Comparison of ENCODE assay signal across 29 cellular contexts in the genomic region with DNA sequence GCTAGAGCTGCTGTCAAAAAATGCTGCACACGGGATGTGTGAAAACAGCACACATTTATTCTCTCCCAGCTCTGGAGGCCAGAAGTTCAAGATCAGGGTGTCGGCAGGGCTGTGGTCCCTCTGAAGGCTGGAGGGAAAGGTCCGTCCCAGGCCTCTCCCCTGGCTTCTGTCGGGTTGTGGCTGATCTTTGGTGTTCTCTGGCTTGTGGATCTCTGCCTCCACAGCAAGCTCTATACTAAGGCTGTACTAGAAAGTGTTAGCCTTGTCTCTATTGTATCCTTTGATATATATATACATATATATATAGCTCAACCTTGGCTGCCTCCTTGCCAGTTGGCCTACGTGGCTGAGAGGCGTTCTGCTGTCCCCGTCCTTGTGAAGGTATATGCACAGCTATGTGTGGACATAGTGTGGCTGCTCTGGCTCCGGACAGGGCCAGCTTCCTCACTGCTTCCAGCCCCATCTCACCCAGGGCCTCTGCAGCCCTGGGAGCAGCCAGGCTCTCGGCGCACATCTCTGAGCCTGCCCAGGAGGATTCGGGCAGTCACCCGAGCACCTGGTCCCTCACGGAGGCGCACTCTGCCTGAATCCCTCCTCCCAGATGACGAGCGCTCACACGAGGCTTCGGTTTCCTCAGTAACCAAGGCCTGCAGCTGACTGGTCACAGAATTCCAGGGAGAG. TPM values are rescaled to one million over a fixed set of nuclear protein-coding genes. Genes with fewer than 3 reads are reported as not detected.
"Had no signal": no experiment of that assay in that cellular context is flagged by ENCODE, and none has a peak within 500 bp of the region (broad histone marks: within the 10 kb centered on the region; RNA-seq: fewer than 3 reads in every experiment).

No MANE protein-coding gene starts in this region.

- H3K4me3 ChIP-seq: K562, Peyer's patch had no signal

- H3K27me3 ChIP-seq: Peyer's patch had no signal

- H3K27ac Mint-ChIP-seq: activated CD4-positive, alpha-beta T cell treated with anti-CD3 and anti-CD28 coated beads, Interleukin-2, amount 10 ng/mL, durations not matched to agents 24 days and 14 days; activated CD8-positive, alpha-beta T cell treated with anti-CD3 and anti-CD28 coated beads for 36 hours; activated naive CD4-positive, alpha-beta T cell treated with anti-CD3 and anti-CD28 coated beads, Interleukin-2, amount 10 ng/mL, durations not matched to agents 7 days and 5 days; activated naive CD8-positive, alpha-beta T cell; activated naive CD8-positive, alpha-beta T cell treated with anti-CD3 and anti-CD28 coated beads, Interleukin-2, amount 50 U/mL, for 24 hours; activated T-cell treated with anti-CD3 and anti-CD28 coated beads, Interleukin-2, amount 50 U/mL, for 24 hours; activated T-helper 2 cell treated with anti-CD3 and anti-CD28 coated beads, Interferon-gamma antibody, Interleukin-2, Interleukin-4, amounts not matched to agents 10 μg/mL and 5 μg/mL and 100 μg/mL, durations not matched to agents 14 hours and 24 hours and 36 hours; brain had no signal

- H3K9me3 ChIP-seq: Peyer's patch had no signal

- H3K36me3 Mint-ChIP-seq: activated naive CD4-positive, alpha-beta T cell treated with anti-CD3 and anti-CD28 coated beads, Interleukin-2, amount 10 ng/mL, durations not matched to agents 7 days and 5 days; activated naive CD8-positive, alpha-beta T cell; brain had no signal

- ATAC-seq: activated CD8-positive, alpha-beta T cell treated with anti-CD3 and anti-CD28 coated beads for 36 hours; activated naive CD8-positive, alpha-beta T cell treated with anti-CD3 and anti-CD28 coated beads, Interleukin-2, amount 50 U/mL, for 24 hours; K562; PC-3 had no signal

- H3K27me3 Mint-ChIP-seq: activated CD8-positive, alpha-beta T cell treated with anti-CD3 and anti-CD28 coated beads for 36 hours; activated naive CD8-positive, alpha-beta T cell treated with anti-CD3 and anti-CD28 coated beads, Interleukin-2, amount 50 U/mL, for 24 hours had no signal

- H3K36me3 ChIP-seq: Peyer's patch had no signal

- DNase-seq: activated CD4-positive, alpha-beta T cell treated with anti-CD3 and anti-CD28 coated beads, Interleukin-2, amount 10 ng/mL, durations not matched to agents 24 days and 14 days; activated CD4-positive, alpha-beta T cell treated with anti-CD3 and anti-CD28 coated beads, Interleukin-2, amount 50 U/mL, for 4 hours; activated CD8-positive, alpha-beta T cell treated with anti-CD3 and anti-CD28 coated beads for 36 hours; activated naive CD4-positive, alpha-beta T cell treated with anti-CD3 and anti-CD28 coated beads, Interleukin-2, amount 10 ng/mL, durations not matched to agents 7 days and 5 days; activated naive CD8-positive, alpha-beta T cell treated with anti-CD3 and anti-CD28 coated beads, Interleukin-2, amount 50 U/mL, for 24 hours; activated T-cell treated with anti-CD3 and anti-CD28 coated beads, Interleukin-2, amount 50 U/mL, for 24 hours; anterior cingulate cortex; caudate nucleus; NCI-H1105; NCI-H1417 treated with DMSO at 0.1 percent for 48 hours; NCI-H187 treated with DMSO at 0.1 percent for 48 hours; NCI-H2081; NCI-H345; NCI-H526; NCI-H748 treated with DMSO at 0.1 percent for 48 hours; NK-92 treated with Interleukin-12 subunit alpha and Interleukin-12 subunit beta, amount 100 ng/mL, for 24 hours; PC-3; Peyer's patch; RPMI8226; SIG-M5; T1000 had no signal

- H3K4me3 Mint-ChIP-seq: activated CD4-positive, alpha-beta T cell treated with anti-CD3 and anti-CD28 coated beads, Interleukin-2, amount 10 ng/mL, durations not matched to agents 24 days and 14 days; activated CD8-positive, alpha-beta T cell treated with anti-CD3 and anti-CD28 coated beads for 36 hours; activated naive CD4-positive, alpha-beta T cell treated with anti-CD3 and anti-CD28 coated beads, Interleukin-2, amount 10 ng/mL, durations not matched to agents 7 days and 5 days; activated naive CD8-positive, alpha-beta T cell; activated naive CD8-positive, alpha-beta T cell treated with anti-CD3 and anti-CD28 coated beads, Interleukin-2, amount 50 U/mL, for 24 hours; activated T-cell treated with anti-CD3 and anti-CD28 coated beads, Interleukin-2, amount 50 U/mL, for 24 hours; brain had no signal

- H3K4me1 Mint-ChIP-seq: activated CD4-positive, alpha-beta T cell treated with anti-CD3 and anti-CD28 coated beads, Interleukin-2, amount 10 ng/mL, durations not matched to agents 24 days and 14 days; activated naive CD4-positive, alpha-beta T cell treated with anti-CD3 and anti-CD28 coated beads, Interleukin-2, amount 10 ng/mL, durations not matched to agents 7 days and 5 days; activated naive CD8-positive, alpha-beta T cell treated with anti-CD3 and anti-CD28 coated beads, Interleukin-2, amount 50 U/mL, for 24 hours; brain had no signal

- H3K4me1 ChIP-seq: Peyer's patch had no signal

- H3K27ac ChIP-seq: Peyer's patch had no signal

- H3K9me3 Mint-ChIP-seq: activated CD4-positive, alpha-beta T cell treated with anti-CD3 and anti-CD28 coated beads, Interleukin-2, amount 10 ng/mL, durations not matched to agents 24 days and 14 days; activated naive CD4-positive, alpha-beta T cell treated with anti-CD3 and anti-CD28 coated beads, Interleukin-2, amount 10 ng/mL, durations not matched to agents 7 days and 5 days; activated naive CD8-positive, alpha-beta T cell treated with anti-CD3 and anti-CD28 coated beads, Interleukin-2, amount 50 U/mL, for 24 hours; activated T-helper 2 cell treated with anti-CD3 and anti-CD28 coated beads, Interferon-gamma antibody, Interleukin-2, Interleukin-4, amounts not matched to agents 10 μg/mL and 5 μg/mL and 100 μg/mL, durations not matched to agents 14 hours and 24 hours and 36 hours had no signal

RNA-seq across cellular contexts. Expression of a gene that starts 14.9 kb away (rescaled TPM):
- total RNA-seq: Peyer's patch; T-helper 1 cell treated with Interleukin-12 subunit alpha and Interleukin-12 subunit beta and Interleukin-4 antibody, amounts not matched to agents 30 ng/mL and 1 ng/mL, for 36 hours; T-helper 2 cell treated with Interferon-gamma antibody and Interleukin-4, amounts not matched to agents 100 ng/mL and 5 ng/mL, for 36 hours had no signal

RNA-seq across cellular contexts. Expression of a gene that starts 41.5 kb away (rescaled TPM):
- total RNA-seq: activated CD8-positive, alpha-beta memory T cell treated with anti-CD3 and anti-CD28 coated beads for 36 hours; M059J; T-helper 1 cell treated with Interleukin-12 subunit alpha and Interleukin-12 subunit beta and Interleukin-4 antibody, amounts not matched to agents 30 ng/mL and 1 ng/mL, for 36 hours; T-helper 2 cell treated with Interferon-gamma antibody and Interleukin-4, amounts not matched to agents 100 ng/mL and 5 ng/mL, for 36 hours had no signal
